ENCODE assay signal across 29 cellular contexts in genomic region chr16:57196276-57196675, GRCh38. TPM values are rescaled to one million over a fixed set of nuclear protein-coding genes. Genes with fewer than 3 reads are reported as not detected.
DNase-seq lines count a peak whose midpoint lies in the region; ATAC-seq, FAIRE-seq and TF ChIP-seq lines count a peak whose summit lies in the region.
"Had no signal": no experiment of that assay in that cellular context is flagged by ENCODE, and none has a peak within 500 bp of the region (broad histone marks: within the 10 kb centered on the region; RNA-seq: fewer than 3 reads in every experiment).

No MANE protein-coding gene starts in this region.

- TF ChIP-seq CTCF in GM23338 (conservative IDR thresholded peaks at IDR 0.05; ENCODE audit: low read depth in 2 of 2) (no peak), HepG2 (CRISPR knock-in tag; IDR thresholded peaks at IDR 0.05) (no peak)

- no peak overlapping the region for H3K4me3 Mint-ChIP-seq in GM23338
- H3K4me3 Mint-ChIP-seq: activated CD4-positive, alpha-beta memory T cell treated with anti-CD3 and anti-CD28 coated beads for 36 hours; activated T-helper 1 cell treated with anti-CD3 and anti-CD28 coated beads, Interleukin-12 subunit alpha, Interleukin-12 subunit beta, Interleukin-2, Interleukin-4 antibody, amounts not matched to agents 30 ng/mL and 10 ng/mL and 1 ng/mL, durations not matched to agents 14 hours and 24 hours and 36 hours; immature natural killer cell; naive thymus-derived CD8-positive, alpha-beta T cell; type B pancreatic cell had no signal

- H4K20me1 ChIP-seq in GM23338 (replicated peaks; ENCODE audit: insufficient read depth) (peaks cover 20% of the 10 kb centered on the region), HepG2 (ENCODE audit: insufficient read depth, low read length) (peaks cover 42% of the 10 kb centered on the region)

- H3K36me3 ChIP-seq in GM23338 (ENCODE audit: insufficient read depth) = no peaks in the 10 kb centered on the region
- H3K36me3 ChIP-seq in HepG2 (replicated peaks in 1 of 2; ENCODE audit: control insufficient read depth in 1 of 2, insufficient read depth in 2 of 2, low read length in 2 of 2) = peaks cover 0 to 6% of the 10 kb centered on the region in 2 experiments; a peak in 2 of 5 replicates
- no peaks in the 10 kb centered on the region for H3K36me3 ChIP-seq in rectal smooth muscle tissue (ENCODE audit: control insufficient read depth, insufficient read depth, low read length)

- ATAC-seq in GM23338 = no peak
- no peak for ATAC-seq in HepG2
- no peak for ATAC-seq in HG02610 (IDR thresholded peaks at IDR 0.05; ENCODE audit: unreplicated experiment)
- ATAC-seq in GM18870 (IDR thresholded peaks at IDR 0.05; ENCODE audit: unreplicated experiment) = no peak
- ATAC-seq: body of pancreas; naive thymus-derived CD8-positive, alpha-beta T cell; psoas muscle had no signal

- no peak overlapping the region for H3K4me3 ChIP-seq in GM23338
- no peak overlapping the region for H3K4me3 ChIP-seq in HepG2 (replicated peaks in 1 of 3; ENCODE audit: insufficient read depth in 1 of 3, low read depth in 2 of 3, low read length in 3 of 3)
- no peak overlapping the region for H3K4me3 ChIP-seq in rectal smooth muscle tissue (ENCODE audit: low read length)
- H3K4me3 ChIP-seq: body of pancreas, K562, psoas muscle had no signal

- H3K4me1 ChIP-seq in GM23338 (ENCODE audit: insufficient read depth) (peaks cover 4% of the 10 kb centered on the region; the same call in 1 of the 2 replicates), HepG2 (ENCODE audit: insufficient read depth, low read length) (peaks cover 83% of the 10 kb centered on the region), rectal smooth muscle tissue (ENCODE audit: control insufficient read depth, insufficient read depth, low read length) (peaks cover 25% of the 10 kb centered on the region)

- no peak for FAIRE-seq in HepG2 (lab: Jason Lieb, UNC)
- FAIRE-seq: endothelial cell of umbilical vein, K562 had no signal

- no peaks in the 10 kb centered on the region for H3K27me3 Mint-ChIP-seq in GM23338 (ENCODE audit: insufficient read depth, low read depth, poor library complexity)
- H3K27me3 Mint-ChIP-seq: activated CD4-positive, alpha-beta memory T cell treated with anti-CD3 and anti-CD28 coated beads for 36 hours; naive thymus-derived CD8-positive, alpha-beta T cell; type B pancreatic cell had no signal

- peaks cover 15% of the 10 kb centered on the region for H3K36me3 Mint-ChIP-seq in GM23338 (ENCODE audit: low read depth)
- H3K36me3 Mint-ChIP-seq: activated CD4-positive, alpha-beta memory T cell treated with anti-CD3 and anti-CD28 coated beads for 36 hours; immature natural killer cell had no signal

- intact Hi-C loops in HepG2 (cut with micrococcal nuclease; ENCODE audit: unreplicated experiment) = no loop called here

- WGBS in HepG2 (ENCODE audit: low lambda C conversion rate) = 94% methylated on average over 4 of the region's 4 CpGs

- DNase-seq in GM23338 (ENCODE audit: low spot score) (no peak), caudate nucleus (lab: John Stamatoyannopoulos, UW) (peak in 9 of 61 donors; percentile 5 to 41 (median 6)), HepG2 (ENCODE audit: low spot score) (no peak), RKO (ENCODE audit: low spot score) (no peak), AG08396 (ENCODE audit: low spot score) (no peak)
- DNase-seq: activated CD4-positive, alpha-beta memory T cell treated with anti-CD3 and anti-CD28 coated beads for 36 hours; activated CD4-positive, alpha-beta T cell treated with anti-CD3 and anti-CD28 coated beads for 1 hour; activated CD8-positive, alpha-beta memory T cell treated with anti-CD3 and anti-CD28 coated beads, Interleukin-2, amount 50 U/mL, for 4 hours; activated naive CD4-positive, alpha-beta T cell treated with Interleukin-2 at 50 U/mL for 16 hours; body of pancreas; Calu3; DMS79; GDM1; immature natural killer cell; naive thymus-derived CD8-positive, alpha-beta T cell; NCI-H1092 treated with DMSO at 0.1 percent for 48 hours; NCI-H1694 treated with DMSO at 0.1 percent for 48 hours; NCI-H446 treated with DMSO at 0.1 percent for 48 hours; psoas muscle; stimulated activated CD4-positive, alpha-beta T cell treated with anti-CD3 and anti-CD28 coated beads, Interleukin-15, amount 100 ng/mL, for 24 hours; stimulated activated CD4-positive, alpha-beta T cell treated with anti-CD3 and anti-CD28 coated beads, Interleukin-4, amount 100 ng/mL, for 4 hours had no signal

- H3K79me2 ChIP-seq in GM23338 (replicated peaks; ENCODE audit: insufficient read depth) (peaks cover 82% of the 10 kb centered on the region), HepG2 (ENCODE audit: insufficient read depth, low read length) (peaks cover 80% of the 10 kb centered on the region)

- H3K9me3 Mint-ChIP-seq in GM23338 = peaks cover 11% of the 10 kb centered on the region; the same call in 2 of the 3 replicates
- H3K9me3 Mint-ChIP-seq: activated CD4-positive, alpha-beta memory T cell treated with anti-CD3 and anti-CD28 coated beads for 36 hours; activated T-helper 1 cell treated with anti-CD3 and anti-CD28 coated beads, Interleukin-12 subunit alpha, Interleukin-12 subunit beta, Interleukin-2, Interleukin-4 antibody, amounts not matched to agents 30 ng/mL and 10 ng/mL and 1 ng/mL, durations not matched to agents 14 hours and 24 hours and 36 hours; immature natural killer cell; naive thymus-derived CD8-positive, alpha-beta T cell had no signal

- no peak overlapping the region for H3K27ac Mint-ChIP-seq in GM23338
- H3K27ac Mint-ChIP-seq: activated CD4-positive, alpha-beta memory T cell treated with anti-CD3 and anti-CD28 coated beads for 36 hours; activated T-helper 1 cell treated with anti-CD3 and anti-CD28 coated beads, Interleukin-12 subunit alpha, Interleukin-12 subunit beta, Interleukin-2, Interleukin-4 antibody, amounts not matched to agents 30 ng/mL and 10 ng/mL and 1 ng/mL, durations not matched to agents 14 hours and 24 hours and 36 hours; immature natural killer cell; type B pancreatic cell had no signal

- no peaks in the 10 kb centered on the region for H3K27me3 ChIP-seq in GM23338 (ENCODE audit: insufficient read depth)
- H3K27me3 ChIP-seq in HepG2 (ENCODE audit: control insufficient read depth in 1 of 2, insufficient read depth in 2 of 2, low read length in 2 of 2) = no peaks in the 10 kb centered on the region; a peak in 1 of 5 replicates
- H3K27me3 ChIP-seq in rectal smooth muscle tissue (ENCODE audit: control insufficient read depth, insufficient read depth, low read length) = no peaks in the 10 kb centered on the region
- H3K27me3 ChIP-seq: body of pancreas had no signal

- H3K9ac ChIP-seq in HepG2 (ENCODE audit: insufficient read depth, low read depth, low read length) = no peak overlapping the region
- H3K9ac ChIP-seq in rectal smooth muscle tissue (ENCODE audit: low read length) = no peak overlapping the region

- TF ChIP-seq EP300 in HepG2 (IDR thresholded peaks at IDR 0.05; ENCODE audit: low read depth in 2 of 2, low read length in 2 of 2) = no peak
- TF ChIP-seq EP300 in HepG2 (CRISPR knock-in tag; IDR thresholded peaks at IDR 0.05; ENCODE audit: borderline replicate concordance) = no peak

- POLR2A ChIA-PET in HepG2 (lab: Yijun Ruan, JAX) = interaction anchor here (0.9 kb wide), 1 partner anchor 9 kb away, joined by 3 read pairs; no protein-coding TSS in a partner anchor

- TF ChIP-seq POLR2A in HepG2 (IDR thresholded peaks at IDR 0.05; ENCODE audit: insufficient read depth in 1 of 2, low read depth in 2 of 2, low read length in 2 of 2) = no peak

- H3K27ac ChIP-seq in GM23338 (ENCODE audit: low read depth) = no peak overlapping the region
- peak overlapping the region; percentile 52 for H3K27ac ChIP-seq in caudate nucleus (ENCODE audit: low read depth, low read length)
- peak overlapping the region; percentile 31 for H3K27ac ChIP-seq in HepG2 (ENCODE audit: extremely low read length, insufficient read depth, low read length)
- H3K27ac ChIP-seq in rectal smooth muscle tissue (ENCODE audit: low read depth, low read length) = peak overlapping the region; percentile 32
- H3K27ac ChIP-seq: body of pancreas, C4-2B, psoas muscle had no signal

- H3K9me3 ChIP-seq in HepG2 (ENCODE audit: low read length) = no peaks in the 10 kb centered on the region
- H3K9me3 ChIP-seq: body of pancreas, psoas muscle had no signal

- CTCF ChIA-PET in HepG2 (lab: Yijun Ruan, JAX; ENCODE audit: low intra/inter-chr PET ratio, low total read pairs) = no interaction called here

- no TSS peak for BruUV-seq in HepG2 (replicated peaks; lab: Mats Ljungman, UMichigan)

- H3K4me1 Mint-ChIP-seq in GM23338 = peaks cover 8% of the 10 kb centered on the region

- no peaks in the 10 kb centered on the region for H3F3A ChIP-seq in GM23338 (replicated peaks; ENCODE audit: low read depth)

- TF ChIP-seq RAD21 in HepG2 (CRISPR knock-in tag; IDR thresholded peaks at IDR 0.05) = no peak

- no peaks in the 10 kb centered on the region for H3K9me2 ChIP-seq in GM23338 (ENCODE audit: insufficient read depth)

- in situ Hi-C loops in HepG2 (cut with HindIII; ENCODE audit: extremely low pct_ligation_motif_present, low pct_unique_long_range_greater_than_20kb) = no loop called here

- no peak overlapping the region for H2AFZ ChIP-seq in GM23338
- no peak overlapping the region for H2AFZ ChIP-seq in HepG2 (ENCODE audit: low read length)

- H3K4me2 ChIP-seq in GM23338 (peak overlapping the region; percentile 3; the same call in 1 of the 2 replicates), HepG2 (ENCODE audit: low read depth, low read length) (no peak overlapping the region)

RNA-seq across cellular contexts. Expression of gene RSPRY1, which starts 10.1 kb away (rescaled TPM):
- total RNA-seq in GM23338 (2014; rRNA removed; shearing (Covaris generic)) = 35.9 and 39.7 TPM in 2 replicates
- polyA plus RNA-seq in GM23338 (2016; fragmentation: Nextera tagmentation; extraction: Ambion mirVana) = 20.4 and 25.8 TPM in 2 replicates
- 51.7 and 53.4 TPM in 2 replicates for total RNA-seq in HepG2 (2016; rRNA removed; fragmentation: Illumina TruSeq; extraction: Trizol)
- total RNA-seq in HepG2 (2016; cell fraction: cytosol; rRNA removed; fragmentation: Illumina TruSeq; extraction: Trizol; ENCODE audit: low read depth) = 19.0 and 20.1 TPM in 2 replicates
- 53.8 and 54.3 TPM in 2 replicates for total RNA-seq in HepG2 (2016; cell fraction: insoluble cytoplasmic fraction; rRNA removed; fragmentation: Illumina TruSeq; extraction: Trizol)
- total RNA-seq in HepG2 (2016; cell fraction: membrane; rRNA removed; fragmentation: Illumina TruSeq; extraction: Trizol) = 36.2 and 36.7 TPM in 2 replicates
- 57.5 and 60.4 TPM in 2 replicates for total RNA-seq in HepG2 (2016; cell fraction: nucleus; rRNA removed; fragmentation: Illumina TruSeq; extraction: Trizol)
- 47.9 and 61.0 TPM in 2 replicates for polyA plus RNA-seq in HepG2 (2011; rRNA removed)
- 26.9 and 41.0 TPM in 2 replicates for polyA plus RNA-seq in HepG2 (2011; cell fraction: cytosol; rRNA removed)
- polyA plus RNA-seq in HepG2 (2011; cell fraction: nucleus; rRNA removed) = 39.4 and 42.0 TPM in 2 replicates
- polyA plus RNA-seq in HepG2 (2012) = 27.1 and 34.3 TPM in 2 replicates
- polyA plus RNA-seq in HepG2 (2016; cell fraction: cytosol; fragmentation: Illumina TruSeq; extraction: Trizol; ENCODE audit: low read depth) = 3.4 and 3.7 TPM in 2 replicates
- 43.2 and 52.1 TPM in 2 replicates for polyA plus RNA-seq in HepG2 (2016; cell fraction: insoluble cytoplasmic fraction; fragmentation: Illumina TruSeq; extraction: Trizol; ENCODE audit: low read depth)
- 13.3 and 17.1 TPM in 2 replicates for polyA plus RNA-seq in HepG2 (2016; cell fraction: membrane; fragmentation: Illumina TruSeq; extraction: Trizol; ENCODE audit: low read depth)
- polyA plus RNA-seq in HepG2 (2016; cell fraction: nucleus; fragmentation: Illumina TruSeq; extraction: Trizol; ENCODE audit: insufficient read depth, low read depth) = 51.5 and 57.9 TPM in 2 replicates
- 45.2 and 96.4 TPM in 2 replicates for polyA minus RNA-seq in HepG2 (2011; rRNA and poly(A)+ RNA removed; ENCODE audit: low replicate concordance)
- polyA minus RNA-seq in HepG2 (2011; cell fraction: cytosol; rRNA and poly(A)+ RNA removed) = 68.9 and 72.7 TPM in 2 replicates
- 128 and 149 TPM in 2 replicates for polyA minus RNA-seq in HepG2 (2011; cell fraction: nucleus; rRNA and poly(A)+ RNA removed)

RNA-seq across cellular contexts. Expression of gene PSME3IP1, which starts 10.4 kb away (rescaled TPM):
- 78.0 and 111 TPM in 2 replicates for total RNA-seq in GM23338 (2014; rRNA removed; shearing (Covaris generic))
- polyA plus RNA-seq in GM23338 (2016; fragmentation: Nextera tagmentation; extraction: Ambion mirVana) = 93.2 and 105 TPM in 2 replicates
- 99.8 and 104 TPM in 2 replicates for total RNA-seq in HepG2 (2016; rRNA removed; fragmentation: Illumina TruSeq; extraction: Trizol)
- 81.0 and 93.2 TPM in 2 replicates for total RNA-seq in HepG2 (2016; cell fraction: cytosol; rRNA removed; fragmentation: Illumina TruSeq; extraction: Trizol; ENCODE audit: low read depth)
- total RNA-seq in HepG2 (2016; cell fraction: insoluble cytoplasmic fraction; rRNA removed; fragmentation: Illumina TruSeq; extraction: Trizol) = 98.8 and 104 TPM in 2 replicates
- 49.2 and 54.2 TPM in 2 replicates for total RNA-seq in HepG2 (2016; cell fraction: membrane; rRNA removed; fragmentation: Illumina TruSeq; extraction: Trizol)
- 61.4 and 77.1 TPM in 2 replicates for total RNA-seq in HepG2 (2016; cell fraction: nucleus; rRNA removed; fragmentation: Illumina TruSeq; extraction: Trizol)
- polyA plus RNA-seq in HepG2 (2011; rRNA removed) = 90.8 and 99.8 TPM in 2 replicates
- 45.8 and 51.2 TPM in 2 replicates for polyA plus RNA-seq in HepG2 (2011; cell fraction: cytosol; rRNA removed)
- polyA plus RNA-seq in HepG2 (2011; cell fraction: nucleus; rRNA removed) = 207 and 252 TPM in 2 replicates
- polyA plus RNA-seq in HepG2 (2012) = 46.9 and 63.7 TPM in 2 replicates
- 14.9 and 16.8 TPM in 2 replicates for polyA plus RNA-seq in HepG2 (2016; cell fraction: cytosol; fragmentation: Illumina TruSeq; extraction: Trizol; ENCODE audit: low read depth)
- 128 and 134 TPM in 2 replicates for polyA plus RNA-seq in HepG2 (2016; cell fraction: insoluble cytoplasmic fraction; fragmentation: Illumina TruSeq; extraction: Trizol; ENCODE audit: low read depth)
- polyA plus RNA-seq in HepG2 (2016; cell fraction: membrane; fragmentation: Illumina TruSeq; extraction: Trizol; ENCODE audit: low read depth) = 28.8 and 29.0 TPM in 2 replicates
- polyA plus RNA-seq in HepG2 (2016; cell fraction: nucleus; fragmentation: Illumina TruSeq; extraction: Trizol; ENCODE audit: insufficient read depth, low read depth) = 203 and 213 TPM in 2 replicates
- polyA minus RNA-seq in HepG2 (2011; rRNA and poly(A)+ RNA removed; ENCODE audit: low replicate concordance) = 61.9 and 154 TPM in 2 replicates
- 17.3 and 23.9 TPM in 2 replicates for polyA minus RNA-seq in HepG2 (2011; cell fraction: cytosol; rRNA and poly(A)+ RNA removed)
- polyA minus RNA-seq in HepG2 (2011; cell fraction: nucleus; rRNA and poly(A)+ RNA removed) = 71.4 and 71.5 TPM in 2 replicates

RNA-seq across cellular contexts. Expression of gene ARL2BP, which starts 48.8 kb away (rescaled TPM):
- 13.2 and 13.4 TPM in 2 replicates for total RNA-seq in GM23338 (2014; rRNA removed; shearing (Covaris generic))
- polyA plus RNA-seq in GM23338 (2016; fragmentation: Nextera tagmentation; extraction: Ambion mirVana) (10.3 and 10.9 TPM in 2 replicates), HepG2 (2011; rRNA removed) (50.8 and 64.3 TPM in 2 replicates)
- 67.6 and 97.1 TPM in 2 replicates for total RNA-seq in HepG2 (2016; rRNA removed; fragmentation: Illumina TruSeq; extraction: Trizol)
- total RNA-seq in HepG2 (2016; cell fraction: cytosol; rRNA removed; fragmentation: Illumina TruSeq; extraction: Trizol; ENCODE audit: low read depth) = 43.5 and 44.1 TPM in 2 replicates
- total RNA-seq in HepG2 (2016; cell fraction: insoluble cytoplasmic fraction; rRNA removed; fragmentation: Illumina TruSeq; extraction: Trizol) = 66.0 and 92.7 TPM in 2 replicates
- total RNA-seq in HepG2 (2016; cell fraction: membrane; rRNA removed; fragmentation: Illumina TruSeq; extraction: Trizol) = 109 and 111 TPM in 2 replicates
- total RNA-seq in HepG2 (2016; cell fraction: nucleus; rRNA removed; fragmentation: Illumina TruSeq; extraction: Trizol) = 24.1 and 29.7 TPM in 2 replicates
- 39.2 and 54.5 TPM in 2 replicates for polyA plus RNA-seq in HepG2 (2011; cell fraction: cytosol; rRNA removed)
- 13.9 and 16.0 TPM in 2 replicates for polyA plus RNA-seq in HepG2 (2011; cell fraction: nucleus; rRNA removed)
- polyA plus RNA-seq in HepG2 (2012) = 30.2 and 34.8 TPM in 2 replicates
- polyA plus RNA-seq in HepG2 (2016; cell fraction: cytosol; fragmentation: Illumina TruSeq; extraction: Trizol; ENCODE audit: low read depth) = 58.2 and 66.9 TPM in 2 replicates
- 110 and 111 TPM in 2 replicates for polyA plus RNA-seq in HepG2 (2016; cell fraction: insoluble cytoplasmic fraction; fragmentation: Illumina TruSeq; extraction: Trizol; ENCODE audit: low read depth)
- polyA plus RNA-seq in HepG2 (2016; cell fraction: membrane; fragmentation: Illumina TruSeq; extraction: Trizol; ENCODE audit: low read depth) = 110 and 116 TPM in 2 replicates
- 41.6 and 42.0 TPM in 2 replicates for polyA plus RNA-seq in HepG2 (2016; cell fraction: nucleus; fragmentation: Illumina TruSeq; extraction: Trizol; ENCODE audit: insufficient read depth, low read depth)
- polyA minus RNA-seq in HepG2 (2011; rRNA and poly(A)+ RNA removed; ENCODE audit: low replicate concordance) = 31.4 and 38.5 TPM in 2 replicates
- polyA minus RNA-seq in HepG2 (2011; cell fraction: cytosol; rRNA and poly(A)+ RNA removed) = 29.3 and 33.2 TPM in 2 replicates
- 14.2 and 21.6 TPM in 2 replicates for polyA minus RNA-seq in HepG2 (2011; cell fraction: nucleus; rRNA and poly(A)+ RNA removed)
